In genomic region chr10:16545126-16545736, GRCh38 we compare ENCODE assay signal across 8 cellular contexts. TPM values are rescaled to one million over a fixed set of nuclear protein-coding genes. Genes with fewer than 3 reads are reported as not detected.
DNase-seq lines count a peak whose midpoint lies in the region; ATAC-seq and TF ChIP-seq lines count a peak whose summit lies in the region.

No MANE protein-coding gene starts in this region.

- ATAC-seq in HG03354 (IDR thresholded peaks at IDR 0.05; ENCODE audit: poor library complexity, severe bottlenecking, unreplicated experiment) (peak; percentile 78), GM21619 (IDR thresholded peaks at IDR 0.05; ENCODE audit: unreplicated experiment) (no peak)

- no peak overlapping the region for H3K27ac ChIP-seq in RWPE1
- no peak overlapping the region for H3K27ac ChIP-seq in fibroblast of lung (ENCODE audit: insufficient read depth, low read length)

- no peak overlapping the region for H3K9ac ChIP-seq in fibroblast of lung (ENCODE audit: insufficient read depth, low read length)

- H3K27me3 ChIP-seq in fibroblast of lung (ENCODE audit: control insufficient read depth, insufficient read depth, low read length), result no peaks in the 10 kb centered on the region

- POLR2A ChIA-PET in RWPE1 (lab: Yijun Ruan, JAX; ENCODE audit: low non-redundant PET), result no interaction called here

- no peak overlapping the region for H2AFZ ChIP-seq in fibroblast of lung (ENCODE audit: low read length)

- H4K20me1 ChIP-seq in fibroblast of lung (ENCODE audit: control insufficient read depth, extremely low read depth, insufficient read depth, low read length), result no peaks in the 10 kb centered on the region

- no peaks in the 10 kb centered on the region for H3K36me3 ChIP-seq in fibroblast of lung (ENCODE audit: control insufficient read depth, insufficient read depth, low read length)

- TF ChIP-seq CTCF in GM12872 (IDR thresholded peaks at IDR 0.05; ENCODE audit: insufficient read depth, low read depth, low read length), result peak; percentile 80
- TF ChIP-seq CTCF in RWPE1 (conservative IDR thresholded peaks at IDR 0.05; ENCODE audit: low read depth), result peak; percentile 43
- peak; percentile 79 to 80 for TF ChIP-seq CTCF in fibroblast of lung (conservative IDR thresholded peaks at IDR 0.05 in 1 of 2, IDR thresholded peaks at IDR 0.05 in 1 of 2; ENCODE audit: low read depth in 1 of 2, low read length in 2 of 2)

- H3K4me3 ChIP-seq in fibroblast of lung (replicated peaks in 1 of 4; ENCODE audit: control extremely low read depth in 1 of 4, insufficient read depth in 1 of 4, low read depth in 3 of 4, low read length in 4 of 4), result no peak overlapping the region

- DNase-seq in AG08396 (ENCODE audit: low spot score) (peak; percentile 48), RWPE1 (ENCODE audit: low spot score) (peak; percentile 29), fibroblast of lung (ENCODE audit: low read depth in 2 of 2) (peak; percentile 3 to 47), pulmonary artery endothelial cell (ENCODE audit: low read depth, low spot score) (peak; percentile 10)
- no peak for DNase-seq in activated CD8-positive, alpha-beta memory T cell treated with anti-CD3 and anti-CD28 coated beads, Interleukin-2, amount 50 U/mL, for 48 hours

- no peaks in the 10 kb centered on the region for H3K79me2 ChIP-seq in fibroblast of lung (ENCODE audit: control insufficient read depth, insufficient read depth, low read length)

- no peaks in the 10 kb centered on the region for H3K9me3 ChIP-seq in fibroblast of lung (ENCODE audit: control insufficient read depth, insufficient read depth, low read depth, low read length)

- no peak overlapping the region for H3K4me2 ChIP-seq in fibroblast of lung (ENCODE audit: extremely low read depth, insufficient read depth, low read length)

- H3K4me1 ChIP-seq in fibroblast of lung (ENCODE audit: control insufficient read depth, extremely low read depth, insufficient read depth, low read length), result no peaks in the 10 kb centered on the region

- CTCF ChIA-PET in RWPE1 (lab: Yijun Ruan, JAX), result interaction anchor here (0.5 to 1.4 kb wide), 6 partner anchors 9 to 816 kb away, joined by 3 to 8 read pairs (median 4); partner anchors contain the start of gene C1QL3

RNA-seq across cellular contexts. Expression of gene C1QL3, which starts 23.6 kb away (rescaled TPM):
- total RNA-seq in fibroblast of lung (0.17 TPM in 1 of 2 replicates, not detected in the other), pulmonary artery endothelial cell (0.11 and 0.46 TPM in 2 replicates)
- not detected in 2 replicates for polyA plus RNA-seq in fibroblast of lung
- 0.12 TPM in 1 of 2 replicates, not detected in the other for polyA plus RNA-seq in fibroblast of lung (2012)
- not detected in 2 replicates for polyA minus RNA-seq in fibroblast of lung (ENCODE audit: low replicate concordance)
